In the genomic region with DNA sequence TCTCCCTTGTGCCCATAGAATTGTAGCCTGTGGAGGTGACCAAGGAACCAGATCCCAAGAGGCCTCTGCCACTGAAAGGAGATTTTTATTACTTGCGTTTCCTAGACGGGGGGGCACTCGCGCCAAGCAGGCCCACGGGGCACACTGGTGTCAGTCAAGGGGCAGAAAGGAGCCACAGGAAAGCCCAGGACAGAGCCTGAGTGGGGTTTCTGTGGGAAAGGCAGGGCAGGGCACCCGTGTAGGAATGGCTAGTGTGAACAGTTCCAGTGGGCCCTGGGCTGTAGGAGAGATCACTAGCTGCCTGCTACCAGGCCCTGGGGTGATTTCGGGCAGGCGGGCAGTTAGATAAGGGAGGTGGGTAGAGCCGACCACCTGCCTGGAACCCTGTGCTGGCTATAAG, we compare ENCODE assay signal across 28 cellular contexts.
"Had no signal": no experiment of that assay in that cellular context is flagged by ENCODE, and none has a peak within 500 bp of the region (broad histone marks: within the 10 kb centered on the region; RNA-seq: fewer than 3 reads in every experiment).

No MANE protein-coding gene starts in this region.

- H3K4me3 ChIP-seq: cardiac muscle cell, K562, SJSA1 had no signal

- H3K4me3 Mint-ChIP-seq: activated B cell treated with CpG ODN at 0.5 μM for 24 hours; activated CD4-positive, alpha-beta memory T cell treated with anti-CD3 and anti-CD28 coated beads for 36 hours; activated CD4-positive, alpha-beta T cell treated with anti-CD3 and anti-CD28 coated beads, Interleukin-2, amount 10 ng/mL, durations not matched to agents 24 days and 14 days; activated naive CD4-positive, alpha-beta T cell treated with anti-CD3 and anti-CD28 coated beads for 36 hours; activated naive CD8-positive, alpha-beta T cell; activated T-helper 1 cell treated with anti-CD3 and anti-CD28 coated beads, Interleukin-12 subunit alpha, Interleukin-12 subunit beta, Interleukin-2, Interleukin-4 antibody, amounts not matched to agents 30 ng/mL and 10 ng/mL and 1 ng/mL, durations not matched to agents 14 hours and 24 hours and 36 hours had no signal

- H3K27ac Mint-ChIP-seq: activated B cell treated with CpG ODN at 0.5 μM for 24 hours; activated CD4-positive, alpha-beta memory T cell treated with anti-CD3 and anti-CD28 coated beads for 36 hours; activated CD4-positive, alpha-beta T cell treated with anti-CD3 and anti-CD28 coated beads, Interleukin-2, amount 10 ng/mL, durations not matched to agents 24 days and 14 days; activated naive CD4-positive, alpha-beta T cell treated with anti-CD3 and anti-CD28 coated beads for 36 hours; activated naive CD8-positive, alpha-beta T cell; activated T-helper 1 cell treated with anti-CD3 and anti-CD28 coated beads, Interleukin-12 subunit alpha, Interleukin-12 subunit beta, Interleukin-2, Interleukin-4 antibody, amounts not matched to agents 30 ng/mL and 10 ng/mL and 1 ng/mL, durations not matched to agents 14 hours and 24 hours and 36 hours had no signal

- H3K9me3 Mint-ChIP-seq: activated B cell treated with CpG ODN at 0.5 μM for 24 hours; activated CD4-positive, alpha-beta memory T cell treated with anti-CD3 and anti-CD28 coated beads for 36 hours; activated CD4-positive, alpha-beta T cell treated with anti-CD3 and anti-CD28 coated beads, Interleukin-2, amount 10 ng/mL, durations not matched to agents 24 days and 14 days; activated naive CD4-positive, alpha-beta T cell treated with anti-CD3 and anti-CD28 coated beads for 36 hours; activated T-helper 1 cell treated with anti-CD3 and anti-CD28 coated beads, Interleukin-12 subunit alpha, Interleukin-12 subunit beta, Interleukin-2, Interleukin-4 antibody, amounts not matched to agents 30 ng/mL and 10 ng/mL and 1 ng/mL, durations not matched to agents 14 hours and 24 hours and 36 hours had no signal

- DNase-seq: activated B cell treated with CpG ODN at 0.5 μM for 24 hours; activated CD4-positive, alpha-beta memory T cell treated with anti-CD3 and anti-CD28 coated beads for 36 hours; activated CD4-positive, alpha-beta T cell treated with anti-CD3 and anti-CD28 coated beads for 1 hour; activated CD4-positive, alpha-beta T cell treated with anti-CD3 and anti-CD28 coated beads, Interleukin-2, amount 10 ng/mL, durations not matched to agents 24 days and 14 days; activated CD8-positive, alpha-beta memory T cell treated with anti-CD3 and anti-CD28 coated beads, Interleukin-2, amount 50 U/mL, for 4 hours; activated gamma-delta T cell; activated naive CD4-positive, alpha-beta T cell treated with anti-CD3 and anti-CD28 coated beads for 36 hours; brain microvascular endothelial cell; Karpas-422; MM.1S; NCI-H1105; NCI-H146; NCI-H187 treated with DMSO at 0.1 percent for 48 hours; NCI-H2081 treated with DMSO at 0.1 percent for 48 hours; NCI-H2171 treated with DMSO at 0.1 percent for 48 hours; NCI-H226; NCI-H526 treated with DMSO at 0.1 percent for 48 hours; NCI-H82; RPMI8226; SHP77; SW 1271 had no signal

- ATAC-seq: K562, Panc1, SK-N-SH treated with all-trans-retinoic acid at 6 μM for 48 hours had no signal

- H3K27ac ChIP-seq: brain microvascular endothelial cell, cardiac muscle cell, SJSA1 had no signal

- H3K27me3 Mint-ChIP-seq: activated B cell treated with CpG ODN at 0.5 μM for 24 hours; activated CD4-positive, alpha-beta memory T cell treated with anti-CD3 and anti-CD28 coated beads for 36 hours; activated CD4-positive, alpha-beta T cell treated with anti-CD3 and anti-CD28 coated beads, Interleukin-2, amount 10 ng/mL, durations not matched to agents 24 days and 14 days; activated naive CD8-positive, alpha-beta T cell had no signal

- H3K27me3 ChIP-seq: brain microvascular endothelial cell, cardiac muscle cell, SJSA1 had no signal

- H3K36me3 ChIP-seq: cardiac muscle cell, SJSA1 had no signal

- H3K9me3 ChIP-seq: SJSA1 had no signal
